ENCODE assay signal across 11 cellular contexts in the genomic region with DNA sequence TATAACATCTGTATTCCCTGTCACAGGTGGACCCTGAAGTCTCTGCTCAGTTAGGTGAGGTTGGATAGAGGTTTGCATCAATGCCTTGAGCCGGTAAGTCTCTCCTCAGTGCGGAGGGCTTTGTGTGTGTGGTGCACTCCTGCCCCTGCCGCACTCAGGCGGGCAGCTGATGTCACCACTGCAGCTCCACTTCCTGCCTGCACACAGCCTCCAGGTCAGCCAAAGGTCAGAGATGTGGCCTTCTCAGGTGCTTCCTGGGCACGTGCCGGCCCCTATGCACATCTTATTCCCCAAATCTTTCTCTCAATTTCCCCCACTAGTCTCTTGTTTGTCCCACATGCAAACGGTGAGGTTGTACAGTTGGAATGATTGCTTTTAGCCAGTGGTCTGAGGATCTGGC. TPM values are rescaled to one million over a fixed set of nuclear protein-coding genes. Genes with fewer than 3 reads are reported as not detected.
DNase-seq lines count a peak whose midpoint lies in the region; ATAC-seq and TF ChIP-seq lines count a peak whose summit lies in the region.
"Not testable (repeated sequence)": the region's sequence is repeated elsewhere in the genome, so short reads cannot be mapped to it uniquely, and the experiment has no call there.
"Had no signal": no experiment of that assay in that cellular context is flagged by ENCODE, and none has a peak within 500 bp of the region (broad histone marks: within the 10 kb centered on the region; RNA-seq: fewer than 3 reads in every experiment).

No MANE protein-coding gene starts in this region.

- POLR2A ChIA-PET in T-cell (lab: Charles Lee): interaction anchor here in 1 of 2 donors (0.7 kb wide), 1 partner anchor 208 kb away, joined by 17 read pairs; no protein-coding TSS in a partner anchor
- POLR2A ChIA-PET in activated CD8-positive, alpha-beta T cell treated with anti-CD3 and anti-CD28 coated beads for 36 hours (lab: Charles Lee): not testable (repeated sequence)

- H3K27me3 ChIP-seq in CD4-positive, CD25-positive, alpha-beta regulatory T cell (ENCODE audit: control insufficient read depth, insufficient read depth, low read length): not testable (repeated sequence)

- H3K9me3 Mint-ChIP-seq in CD4-positive, CD25-positive, alpha-beta regulatory T cell; T-cell; activated CD8-positive, alpha-beta T cell treated with anti-CD3 and anti-CD28 coated beads for 36 hours; activated naive CD4-positive, alpha-beta T cell treated with anti-CD3 and anti-CD28 coated beads, Interleukin-2, amount 10 ng/mL, durations not matched to agents 7 days and 5 days; memory B cell: not testable (repeated sequence)

- intact Hi-C loops in activated CD8-positive, alpha-beta T cell treated with anti-CD3 and anti-CD28 coated beads for 36 hours (cut with micrococcal nuclease): not testable (repeated sequence)

- not testable (repeated sequence) for H3K27ac ChIP-seq in CD4-positive, CD25-positive, alpha-beta regulatory T cell (ENCODE audit: insufficient read depth, low read length, poor library complexity, severe bottlenecking)

- CTCF ChIA-PET in T-cell (lab: Charles Lee); activated CD8-positive, alpha-beta T cell treated with anti-CD3 and anti-CD28 coated beads for 36 hours (lab: Charles Lee); activated naive CD4-positive, alpha-beta T cell treated with anti-CD3 and anti-CD28 coated beads, Interleukin-2, amount 10 ng/mL, durations not matched to agents 7 days and 5 days (lab: Charles Lee): not testable (repeated sequence)

- H3K4me1 ChIP-seq in CD4-positive, CD25-positive, alpha-beta regulatory T cell (ENCODE audit: control insufficient read depth, insufficient read depth, low read length, poor library complexity, severe bottlenecking): not testable (repeated sequence)

- not testable (repeated sequence) for H3K27ac Mint-ChIP-seq in CD4-positive, CD25-positive, alpha-beta regulatory T cell; T-cell; activated CD8-positive, alpha-beta T cell treated with anti-CD3 and anti-CD28 coated beads for 36 hours; activated naive CD4-positive, alpha-beta T cell treated with anti-CD3 and anti-CD28 coated beads, Interleukin-2, amount 10 ng/mL, durations not matched to agents 7 days and 5 days; memory B cell

- TF ChIP-seq CTCF in activated CD8-positive, alpha-beta T cell treated with anti-CD3 and anti-CD28 coated beads for 36 hours (IDR thresholded peaks at IDR 0.05): not testable (repeated sequence)

- peak; percentile 72 to 80 for ATAC-seq in CD4-positive, CD25-positive, alpha-beta regulatory T cell (ENCODE audit: low read depth in 2 of 2)
- ATAC-seq in GM18867 (IDR thresholded peaks at IDR 0.05; ENCODE audit: unreplicated experiment) (peak; percentile 59), HG03354 (IDR thresholded peaks at IDR 0.05; ENCODE audit: poor library complexity, severe bottlenecking, unreplicated experiment) (peak; percentile 72), T-cell (replicated peaks in 1 of 4) (peak; percentile 52 to 83 (median 68)), memory B cell (ENCODE audit: low read depth) (peak; percentile 93)
- ATAC-seq in activated CD8-positive, alpha-beta T cell treated with anti-CD3 and anti-CD28 coated beads for 36 hours: peak; percentile 89
- peak; percentile 45 for ATAC-seq in stimulated activated naive CD8-positive, alpha-beta T cell treated with anti-CD3 and anti-CD28 coated beads, Interleukin-15, Interleukin-2, amounts not matched to agents 100 U/mL and 50 U/mL, for 24 hours

- peak in 1 of 3 donors; percentile 32 for DNase-seq in CD4-positive, CD25-positive, alpha-beta regulatory T cell
- not testable (repeated sequence) for DNase-seq in T-cell; memory B cell (ENCODE audit: low spot score in 2 of 2); stimulated activated naive CD8-positive, alpha-beta T cell treated with anti-CD3 and anti-CD28 coated beads, Interleukin-15, Interleukin-2, amounts not matched to agents 100 U/mL and 50 U/mL, for 24 hours
- peak; percentile 54 for DNase-seq in activated CD8-positive, alpha-beta T cell treated with anti-CD3 and anti-CD28 coated beads for 36 hours
- DNase-seq in activated naive CD4-positive, alpha-beta T cell treated with anti-CD3 and anti-CD28 coated beads, Interleukin-2, amount 10 ng/mL, durations not matched to agents 7 days and 5 days: peak; percentile 34

- H3K36me3 ChIP-seq in CD4-positive, CD25-positive, alpha-beta regulatory T cell (ENCODE audit: control insufficient read depth, insufficient read depth, low read length): not testable (repeated sequence)

- H3K4me3 Mint-ChIP-seq in CD4-positive, CD25-positive, alpha-beta regulatory T cell; T-cell; activated CD8-positive, alpha-beta T cell treated with anti-CD3 and anti-CD28 coated beads for 36 hours; activated naive CD4-positive, alpha-beta T cell treated with anti-CD3 and anti-CD28 coated beads, Interleukin-2, amount 10 ng/mL, durations not matched to agents 7 days and 5 days; memory B cell: not testable (repeated sequence)

- H3K27me3 Mint-ChIP-seq in CD4-positive, CD25-positive, alpha-beta regulatory T cell: peaks cover 26% of the 10 kb centered on the region
- peaks cover 30 to 42% of the 10 kb centered on the region in 2 donors for H3K27me3 Mint-ChIP-seq in T-cell
- peaks cover 20% of the 10 kb centered on the region for H3K27me3 Mint-ChIP-seq in activated CD8-positive, alpha-beta T cell treated with anti-CD3 and anti-CD28 coated beads for 36 hours
- H3K27me3 Mint-ChIP-seq in activated naive CD4-positive, alpha-beta T cell treated with anti-CD3 and anti-CD28 coated beads, Interleukin-2, amount 10 ng/mL, durations not matched to agents 7 days and 5 days: peaks cover 47% of the 10 kb centered on the region
- peaks cover 16% of the 10 kb centered on the region for H3K27me3 Mint-ChIP-seq in memory B cell

- not testable (repeated sequence) for H3K9me3 ChIP-seq in CD4-positive, CD25-positive, alpha-beta regulatory T cell (ENCODE audit: control insufficient read depth in 2 of 2, low read length in 2 of 2)

- not testable (repeated sequence) for H3K4me3 ChIP-seq in CD4-positive, CD25-positive, alpha-beta regulatory T cell (ENCODE audit: low read depth, low read length)

- peaks cover 0 to 13% (median 8%) of the 10 kb centered on the region in 4 donors for H3K4me1 Mint-ChIP-seq in CD4-positive, CD25-positive, alpha-beta regulatory T cell
- not testable (repeated sequence) for H3K4me1 Mint-ChIP-seq in T-cell; activated CD8-positive, alpha-beta T cell treated with anti-CD3 and anti-CD28 coated beads for 36 hours (ENCODE audit: low read depth); activated naive CD4-positive, alpha-beta T cell treated with anti-CD3 and anti-CD28 coated beads, Interleukin-2, amount 10 ng/mL, durations not matched to agents 7 days and 5 days; memory B cell

- not testable (repeated sequence) for H3K36me3 Mint-ChIP-seq in CD4-positive, CD25-positive, alpha-beta regulatory T cell; T-cell; activated CD8-positive, alpha-beta T cell treated with anti-CD3 and anti-CD28 coated beads for 36 hours (ENCODE audit: low read depth); activated naive CD4-positive, alpha-beta T cell treated with anti-CD3 and anti-CD28 coated beads, Interleukin-2, amount 10 ng/mL, durations not matched to agents 7 days and 5 days; memory B cell

RNA-seq across cellular contexts. Expression of a gene that starts 8.9 kb away (rescaled TPM):
- 1.3 TPM for total RNA-seq in CD4-positive, CD25-positive, alpha-beta regulatory T cell
- 1 to 10 TPM in 1 of 4 donors, under 1 TPM in 2, not detected in 1; 0.19 to 1.2 (median 0.72) TPM for polyA plus RNA-seq in CD4-positive, CD25-positive, alpha-beta regulatory T cell
- total RNA-seq in T-cell: 1 to 10 TPM in 2 of 5 donors, under 1 TPM in 3; 0.35 to 1.3 (median 0.79) TPM
- total RNA-seq in activated CD8-positive, alpha-beta T cell treated with anti-CD3 and anti-CD28 coated beads for 36 hours: under 1 TPM; 0.47 to 0.77 TPM

RNA-seq across cellular contexts. Expression of a gene that starts 34.6 kb away (rescaled TPM):
- total RNA-seq in CD4-positive, CD25-positive, alpha-beta regulatory T cell: not detected
- not detected for polyA plus RNA-seq in CD4-positive, CD25-positive, alpha-beta regulatory T cell
- total RNA-seq in T-cell: not detected
- not detected for total RNA-seq in activated CD8-positive, alpha-beta T cell treated with anti-CD3 and anti-CD28 coated beads for 36 hours
- total RNA-seq: Caco-2, H1, SK-MEL-5 had no signal
- polyA plus RNA-seq: H1 had no signal
